13 cellular contexts compared by ENCODE assay signal in genomic region chr6:16805190-16805860, GRCh38. TPM values are rescaled to one million over a fixed set of nuclear protein-coding genes. Genes with fewer than 3 reads are reported as not detected.
DNase-seq lines count a peak whose midpoint lies in the region; ATAC-seq and TF ChIP-seq lines count a peak whose summit lies in the region.
"Had no signal": no experiment of that assay in that cellular context is flagged by ENCODE, and none has a peak within 500 bp of the region (broad histone marks: within the 10 kb centered on the region; RNA-seq: fewer than 3 reads in every experiment).

No MANE protein-coding gene starts in this region.

- H3K36me3 Mint-ChIP-seq in osteocyte (ENCODE audit: unreplicated experiment): peaks cover 7% of the 10 kb centered on the region

- ATAC-seq in PC-3 (peak; percentile 66; the same call in 1 of the 2 replicates), HG03460 (IDR thresholded peaks at IDR 0.05; ENCODE audit: unreplicated experiment) (no peak), HG03439 (IDR thresholded peaks at IDR 0.05; ENCODE audit: unreplicated experiment) (no peak), GM18858 (IDR thresholded peaks at IDR 0.05; ENCODE audit: unreplicated experiment) (no peak)

- CTCF ChIA-PET in PC-3 (lab: Charles Lee): no interaction called here

- H3K27me3 Mint-ChIP-seq in osteocyte (ENCODE audit: unreplicated experiment): no peaks in the 10 kb centered on the region
- H3K27me3 Mint-ChIP-seq: activated CD4-positive, alpha-beta memory T cell treated with anti-CD3 and anti-CD28 coated beads for 36 hours had no signal

- H3K4me3 Mint-ChIP-seq in osteocyte (ENCODE audit: unreplicated experiment): no peak overlapping the region
- H3K4me3 Mint-ChIP-seq: activated CD4-positive, alpha-beta memory T cell treated with anti-CD3 and anti-CD28 coated beads for 36 hours; activated naive CD8-positive, alpha-beta T cell treated with anti-CD3 and anti-CD28 coated beads, Interleukin-2, amount 10 ng/mL, durations not matched to agents 7 days and 5 days had no signal

- POLR2A ChIA-PET in PC-3 (lab: Charles Lee; ENCODE audit: unreplicated experiment): no interaction called here

- H3K36me3 ChIP-seq in HUES48 (ENCODE audit: control insufficient read depth, insufficient read depth, low read length) (no peaks in the 10 kb centered on the region), PC-3 (ENCODE audit: low read depth, low read length) (no peaks in the 10 kb centered on the region)

- H4K20me1 ChIP-seq in PC-3 (ENCODE audit: low read length): no peaks in the 10 kb centered on the region

- no peaks in the 10 kb centered on the region for H3K9me2 ChIP-seq in PC-3 (replicated peaks; ENCODE audit: low read length)

- peaks cover 18% of the 10 kb centered on the region for H3K9me3 Mint-ChIP-seq in osteocyte (ENCODE audit: unreplicated experiment)

- peaks cover 36% of the 10 kb centered on the region for H3K4me1 ChIP-seq in HUES48 (ENCODE audit: control insufficient read depth, insufficient read depth, low read length)
- H3K4me1 ChIP-seq in PC-3 (ENCODE audit: insufficient read depth, low read length): peaks cover 27% of the 10 kb centered on the region

- peaks cover 25% of the 10 kb centered on the region for H3K4me1 Mint-ChIP-seq in osteocyte (ENCODE audit: unreplicated experiment)
- H3K4me1 Mint-ChIP-seq: activated naive CD8-positive, alpha-beta T cell treated with anti-CD3 and anti-CD28 coated beads, Interleukin-2, amount 10 ng/mL, durations not matched to agents 7 days and 5 days had no signal

- H3K4me2 ChIP-seq in PC-3 (ENCODE audit: low read length): no peak overlapping the region; the same call in 1 of the 2 replicates

- TF ChIP-seq CTCF in PC-3 (conservative IDR thresholded peaks at IDR 0.05; ENCODE audit: low read depth, low read length) (no peak), fibroblast of mammary gland (conservative IDR thresholded peaks at IDR 0.05; ENCODE audit: control insufficient read depth, insufficient read depth, low read depth, low read length) (no peak), osteocyte (IDR thresholded peaks at IDR 0.05) (no peak)

- BruUV-seq in PC-3 (replicated peaks; lab: Mats Ljungman, UMichigan): no TSS peak

- H3K27ac Mint-ChIP-seq in osteocyte (ENCODE audit: unreplicated experiment): peak overlapping the region; percentile 19
- H3K27ac Mint-ChIP-seq: activated CD4-positive, alpha-beta memory T cell treated with anti-CD3 and anti-CD28 coated beads for 36 hours; activated naive CD8-positive, alpha-beta T cell treated with anti-CD3 and anti-CD28 coated beads, Interleukin-2, amount 10 ng/mL, durations not matched to agents 7 days and 5 days had no signal

- no peaks in the 10 kb centered on the region for H3F3A ChIP-seq in PC-3 (ENCODE audit: low read length, unreplicated experiment)

- DNase-seq in PC-3: peak; percentile 69
- peak; percentile 23 for DNase-seq in fibroblast of mammary gland (ENCODE audit: low read depth)
- DNase-seq in osteocyte (ENCODE audit: extremely low spot score, unreplicated experiment): no peak
- no peak for DNase-seq in SW 1271 (lab: John Stamatoyannopoulos, UW)
- DNase-seq: activated CD4-positive, alpha-beta memory T cell treated with anti-CD3 and anti-CD28 coated beads for 36 hours; activated naive CD8-positive, alpha-beta T cell treated with anti-CD3 and anti-CD28 coated beads, Interleukin-2, amount 10 ng/mL, durations not matched to agents 7 days and 5 days; DMS53; nephron progenitor cell; stimulated activated CD4-positive, alpha-beta T cell treated with anti-CD3 and anti-CD28 coated beads, Interleukin-4, amount 100 ng/mL, for 1 hour had no signal

- H3K27me3 ChIP-seq in HUES48 (ENCODE audit: control insufficient read depth, insufficient read depth, low read length) (no peaks in the 10 kb centered on the region), PC-3 (ENCODE audit: low read length) (no peaks in the 10 kb centered on the region)

- H3K79me2 ChIP-seq in PC-3 (ENCODE audit: low read length): no peaks in the 10 kb centered on the region

- H3K27ac ChIP-seq in HUES48 (ENCODE audit: low read depth, low read length) (peak overlapping the region; percentile 78), PC-3 (ENCODE audit: low read length) (no peak overlapping the region)

- H3K9me3 ChIP-seq in HUES48 (ENCODE audit: control insufficient read depth, insufficient read depth, low read length) (peaks cover 3% of the 10 kb centered on the region; the same call in 1 of the 2 replicates), PC-3 (ENCODE audit: low read length) (peaks cover 4% of the 10 kb centered on the region; the same call in 1 of the 2 replicates)

- 0 out of 2 replicates have a peak overlapping the region, but pooled peaks have one; percentile 12 for H3K9ac ChIP-seq in HUES48 (ENCODE audit: low read depth, low read length)
- H3K9ac ChIP-seq in PC-3 (ENCODE audit: low read length): no peak overlapping the region

- peak overlapping the region; percentile 18; the same call in 1 of the 2 replicates for H3K4me3 ChIP-seq in HUES48 (ENCODE audit: low read depth, low read length)
- no peak overlapping the region for H3K4me3 ChIP-seq in PC-3 (ENCODE audit: low read length)
- H3K4me3 ChIP-seq in fibroblast of mammary gland (ENCODE audit: control insufficient read depth, low read depth, low read length): no peak overlapping the region

- intact Hi-C loops in PC-3 (cut with micrococcal nuclease): no loop called here

- H2AFZ ChIP-seq in PC-3 (ENCODE audit: low read length): peak overlapping the region; percentile 23

RNA-seq across cellular contexts. Expression of gene ATXN1, which starts 44.1 kb away (rescaled TPM):
- total RNA-seq in PC-3 (2014; rRNA removed) (19.1 and 27.0 TPM in 2 replicates), osteocyte (51.6 and 54.4 TPM in 2 replicates)

Comparison
In these comparisons a context has a peak if more than half of its experiments do, and no peak if none do; other contexts are left out.
1. DNase-seq: peak in PC-3 (single experiment) and fibroblast of mammary gland (single experiment); none in osteocyte (single experiment) and SW 1271 (0 of 2).